ENCODE assay signal across 8 cellular contexts in genomic region chr3:49813497-49814174, GRCh38. TPM values are rescaled to one million over a fixed set of nuclear protein-coding genes. Genes with fewer than 3 reads are reported as not detected.
A peak's percentile ranks its signal among the peaks of the same experiment; 100 is the strongest.
DNase-seq lines count a peak whose midpoint lies in the region; ATAC-seq and TF ChIP-seq lines count a peak whose summit lies in the region.

UBA7 (minus strand) TSS chr3:49813953; CDS start chr3:49813787, 166 bp downstream.

- H3K9me3 ChIP-seq in BLaER1 (no peaks in the 10 kb centered on the region), H9 (ENCODE audit: control insufficient read depth, low read depth, low read length) (no peaks in the 10 kb centered on the region)

- H3T11ph ChIP-seq in H9 (ENCODE audit: low read length): no peak within 1 kb of the TSS

- no peak within 1 kb of the TSS for H2BK20ac ChIP-seq in H9 (ENCODE audit: low read depth, low read length, poor library complexity, severe bottlenecking)

- no peak within 1 kb of the TSS for H2AK5ac ChIP-seq in H9 (ENCODE audit: insufficient read length, low read length)

- H3K4me1 Mint-ChIP-seq in activated naive CD4-positive, alpha-beta T cell treated with anti-CD3 and anti-CD28 coated beads, Interleukin-2, amount 50 U/mL, for 24 hours: peaks cover 40% of the 10 kb centered on the region
- no peaks in the 10 kb centered on the region for H3K4me1 Mint-ChIP-seq in H9

- peaks cover 84% of the 10 kb centered on the region for H3K4me1 ChIP-seq in BLaER1
- no peaks in the 10 kb centered on the region for H3K4me1 ChIP-seq in H9 (ENCODE audit: insufficient read depth, low read length)

- H3K27ac ChIP-seq in BLaER1 (peak within 1 kb of the TSS; percentile 100), H9 (ENCODE audit: insufficient read length, low read depth, low read length) (no peak within 1 kb of the TSS)

- no peak within 1 kb of the TSS for H2BK12ac ChIP-seq in H9 (ENCODE audit: insufficient read length, low read depth, low read length)

- H3K18ac ChIP-seq in H9 (ENCODE audit: insufficient read length, low read depth, low read length): no peak within 1 kb of the TSS

- WGBS in H9 (ENCODE audit: extremely low coverage, insufficient read length, low lambda C conversion rate): no CpG with 5 or more reads among the region's 9 CpGs

- no peaks in the 10 kb centered on the region for H3K36me3 Mint-ChIP-seq in activated naive CD4-positive, alpha-beta T cell treated with anti-CD3 and anti-CD28 coated beads, Interleukin-2, amount 50 U/mL, for 24 hours
- no peaks in the 10 kb centered on the region for H3K36me3 Mint-ChIP-seq in H9 (ENCODE audit: insufficient read depth in 1 of 3, low read depth in 3 of 3)

- no peaks in the 10 kb centered on the region for H3K9me3 Mint-ChIP-seq in activated naive CD4-positive, alpha-beta T cell treated with anti-CD3 and anti-CD28 coated beads, Interleukin-2, amount 50 U/mL, for 24 hours
- H3K9me3 Mint-ChIP-seq in H9: no peaks in the 10 kb centered on the region

- no peak within 1 kb of the TSS for H4K91ac ChIP-seq in H9 (ENCODE audit: insufficient read length, low read depth, low read length)

- H2BK120ac ChIP-seq in H9 (ENCODE audit: low read depth, low read length, poor library complexity, severe bottlenecking): no peak within 1 kb of the TSS

- H4K20me1 ChIP-seq in BLaER1 (no peaks in the 10 kb centered on the region), H9 (ENCODE audit: control insufficient read depth, insufficient read depth, insufficient read length) (no peaks in the 10 kb centered on the region)

- peak within 1 kb of the TSS; percentile 62 for H3K4me3 ChIP-seq in BLaER1

- DNase-seq in NCI-H2029 (lab: John Stamatoyannopoulos, UW): peak; percentile 61
- DNase-seq in glomerular visceral epithelial cell (ENCODE audit: extremely low spot score): peak; percentile 72
- DNase-seq in renal cortical epithelial cell (ENCODE audit: low read depth): peak; percentile 60
- DNase-seq in NCI-H1436 (lab: John Stamatoyannopoulos, UW): no peak
- no peak for DNase-seq in H9

- H3K23ac ChIP-seq in H9 (ENCODE audit: insufficient read length, low read depth, low read length): no peak within 1 kb of the TSS

- H2BK5ac ChIP-seq in H9 (ENCODE audit: insufficient read length, low read length): no peak within 1 kb of the TSS

- H3K79me2 ChIP-seq in H9 (ENCODE audit: insufficient read depth, low read length): no peaks in the 10 kb centered on the region

- no peak within 1 kb of the TSS for H3K56ac ChIP-seq in H9 (ENCODE audit: insufficient read length, low read depth, low read length)

- H3K23me2 ChIP-seq in H9 (ENCODE audit: insufficient read length, low read depth, low read length, poor library complexity, severe bottlenecking): no peaks in the 10 kb centered on the region

- H3K4me2 ChIP-seq in BLaER1 (peak within 1 kb of the TSS; percentile 97), H9 (ENCODE audit: insufficient read depth, insufficient read length, low read length) (no peak within 1 kb of the TSS)

- peak within 1 kb of the TSS; percentile 93 for H3K4me3 Mint-ChIP-seq in activated naive CD4-positive, alpha-beta T cell treated with anti-CD3 and anti-CD28 coated beads, Interleukin-2, amount 50 U/mL, for 24 hours
- H3K4me3 Mint-ChIP-seq in H9: no peak within 1 kb of the TSS

- H4K8ac ChIP-seq in H9 (replicated peaks; ENCODE audit: insufficient read length, low read depth, low read length): no peak within 1 kb of the TSS

- peak; percentile 60 for ATAC-seq in GM19452 (IDR thresholded peaks at IDR 0.05; ENCODE audit: unreplicated experiment)

- H3K27ac Mint-ChIP-seq in activated naive CD4-positive, alpha-beta T cell treated with anti-CD3 and anti-CD28 coated beads, Interleukin-2, amount 50 U/mL, for 24 hours: peak within 1 kb of the TSS; percentile 94
- H3K27ac Mint-ChIP-seq in H9: no peak within 1 kb of the TSS; a peak in 1 of 7 replicates

- no peaks in the 10 kb centered on the region for H3K27me3 ChIP-seq in BLaER1
- H3K27me3 ChIP-seq in H9 (ENCODE audit: insufficient read depth, low read length): no peaks in the 10 kb centered on the region

- peak within 1 kb of the TSS; percentile 74 for H3K9ac ChIP-seq in BLaER1
- H3K9ac ChIP-seq in H9 (ENCODE audit: extremely low read depth, insufficient read length, low read length): no peak within 1 kb of the TSS

- H3K27me3 Mint-ChIP-seq in activated naive CD4-positive, alpha-beta T cell treated with anti-CD3 and anti-CD28 coated beads, Interleukin-2, amount 50 U/mL, for 24 hours: no peaks in the 10 kb centered on the region
- no peaks in the 10 kb centered on the region for H3K27me3 Mint-ChIP-seq in H9 (ENCODE audit: low read depth)

- H2BK15ac ChIP-seq in H9 (ENCODE audit: low read depth, low read length): no peak within 1 kb of the TSS

- no peak for TF ChIP-seq CTCF in H9 (conservative IDR thresholded peaks at IDR 0.05)

- no peak within 1 kb of the TSS for H3K14ac ChIP-seq in H9 (ENCODE audit: insufficient read depth, low read length)

- H2AFZ ChIP-seq in H9 (ENCODE audit: low read length): no peak within 1 kb of the TSS

- H4K5ac ChIP-seq in H9 (ENCODE audit: insufficient read length, low read depth, low read length): no peak within 1 kb of the TSS

- no peaks in the 10 kb centered on the region for H3K79me1 ChIP-seq in H9 (ENCODE audit: insufficient read depth, low read depth, low read length, poor library complexity, severe bottlenecking)

- H3K4ac ChIP-seq in H9 (ENCODE audit: low read depth, low read length): no peak within 1 kb of the TSS

- H3K36me3 ChIP-seq in BLaER1: peaks cover 42% of the 10 kb centered on the region

RNA-seq across cellular contexts. Expression of gene UBA7, which starts in this region (rescaled TPM):
- total RNA-seq in renal cortical epithelial cell: 24.8 and 25.1 TPM in 2 replicates
- total RNA-seq in H9 (2021): 0.85 and 1.0 TPM in 2 replicates

Comparison
In these comparisons a context has a peak if more than half of its experiments do, and no peak if none do; other contexts are left out.
1. RNA of gene UBA7 (total RNA-seq): 24.8 to 25.1 TPM in renal cortical epithelial cell; 0.85 to 1.0 TPM in H9; every median in the first group is over 10 times any median in the second.
2. DNase-seq: peak in NCI-H2029 (single experiment), glomerular visceral epithelial cell (single experiment) and renal cortical epithelial cell (single experiment); none in NCI-H1436 (single experiment) and H9 (single experiment).